In the genomic region with DNA sequence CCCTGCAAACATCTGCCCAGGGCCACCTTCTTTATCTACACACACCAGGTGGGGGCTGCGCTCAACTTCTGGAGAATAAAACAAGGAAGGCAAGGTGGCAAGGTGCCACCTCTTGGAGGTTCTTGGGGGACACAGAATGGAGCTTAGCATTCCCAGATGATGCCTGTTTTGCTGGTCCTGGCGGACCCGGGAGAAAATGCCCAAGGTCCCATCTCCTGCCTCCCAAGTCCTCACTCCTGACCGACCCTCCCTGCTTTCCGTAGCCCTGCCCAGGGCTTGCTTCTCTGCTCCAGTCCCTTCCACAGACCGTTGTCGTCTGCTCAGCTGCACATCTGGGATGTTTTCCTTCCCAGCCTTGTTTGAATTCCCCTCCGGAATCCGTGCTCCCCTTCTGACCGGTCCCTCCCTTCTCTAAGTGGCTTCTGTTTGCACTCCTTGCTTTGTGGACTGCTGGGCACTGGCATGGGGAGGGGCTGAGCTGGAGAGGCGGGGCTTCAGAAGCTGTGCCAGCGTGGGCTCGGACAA, we compare ENCODE assay signal across 7 cellular contexts. TPM values are rescaled to one million over a fixed set of nuclear protein-coding genes. Genes with fewer than 3 reads are reported as not detected.
DNase-seq lines count a peak whose midpoint lies in the region; ATAC-seq and TF ChIP-seq lines count a peak whose summit lies in the region.

No MANE protein-coding gene starts in this region.

- intact Hi-C loops in activated CD8-positive, alpha-beta T cell treated with anti-CD3 and anti-CD28 coated beads for 36 hours (cut with micrococcal nuclease): no loop called here

- H3K9me3 Mint-ChIP-seq in activated CD8-positive, alpha-beta T cell treated with anti-CD3 and anti-CD28 coated beads for 36 hours: no peaks in the 10 kb centered on the region
- H3K9me3 Mint-ChIP-seq in stimulated activated naive B cell treated with anti-CD40 and anti-IgM and Interleukin-4, amounts not matched to agents 10 μg/mL and 1 μg/mL and 100 μg/mL, for 72 hours: peaks cover 0 to 5% of the 10 kb centered on the region in 2 donors

- POLR2A ChIA-PET in activated CD8-positive, alpha-beta T cell treated with anti-CD3 and anti-CD28 coated beads for 36 hours (lab: Charles Lee): interaction anchor here (3.7 kb wide), 1 partner anchor 12 kb away, joined by 25 read pairs; a partner anchor contains a TSS

- CTCF ChIA-PET in activated CD8-positive, alpha-beta T cell treated with anti-CD3 and anti-CD28 coated beads for 36 hours (lab: Charles Lee): interaction anchor here (0.7 to 1.0 kb wide), 4 partner anchors 36 to 77 kb away, joined by 3 to 6 read pairs (median 4); a partner anchor contains a TSS

- no peak for TF ChIP-seq CTCF in activated CD8-positive, alpha-beta T cell treated with anti-CD3 and anti-CD28 coated beads for 36 hours (IDR thresholded peaks at IDR 0.05)

- peak overlapping the region; percentile 69 for H3K4me3 ChIP-seq in iPS-11a (ENCODE audit: low read depth, low read length)

- no peak overlapping the region for H3K27ac Mint-ChIP-seq in activated CD8-positive, alpha-beta T cell treated with anti-CD3 and anti-CD28 coated beads for 36 hours
- H3K27ac Mint-ChIP-seq in stimulated activated naive B cell treated with anti-CD40 and anti-IgM and Interleukin-4, amounts not matched to agents 10 μg/mL and 1 μg/mL and 100 μg/mL, for 72 hours: peak overlapping the region; percentile 48

- ATAC-seq in activated CD8-positive, alpha-beta T cell treated with anti-CD3 and anti-CD28 coated beads for 36 hours: no peak
- peak in 1 of 2 donors; percentile 23 for ATAC-seq in stimulated activated naive B cell treated with anti-CD40 and anti-IgM and Interleukin-4, amounts not matched to agents 10 μg/mL and 1 μg/mL and 100 μg/mL, for 72 hours (replicated peaks)
- ATAC-seq in HG03342 (IDR thresholded peaks at IDR 0.05; ENCODE audit: unreplicated experiment) (no peak), GM21619 (IDR thresholded peaks at IDR 0.05; ENCODE audit: unreplicated experiment) (no peak)

- peaks cover 15% of the 10 kb centered on the region for H3K36me3 Mint-ChIP-seq in activated CD8-positive, alpha-beta T cell treated with anti-CD3 and anti-CD28 coated beads for 36 hours (ENCODE audit: low read depth)
- peaks cover 14 to 41% of the 10 kb centered on the region in 2 donors for H3K36me3 Mint-ChIP-seq in stimulated activated naive B cell treated with anti-CD40 and anti-IgM and Interleukin-4, amounts not matched to agents 10 μg/mL and 1 μg/mL and 100 μg/mL, for 72 hours

- peak; percentile 63 for DNase-seq in HuH-7.5 (ENCODE audit: low spot score)
- DNase-seq in activated CD8-positive, alpha-beta T cell treated with anti-CD3 and anti-CD28 coated beads for 36 hours: no peak
- no peak for DNase-seq in stimulated activated naive B cell treated with anti-CD40 and anti-IgM and Interleukin-4, amounts not matched to agents 10 μg/mL and 1 μg/mL and 100 μg/mL, for 72 hours
- DNase-seq in activated CD4-positive, alpha-beta T cell treated with anti-CD3 and anti-CD28 coated beads, Interleukin-2, amount 50 U/mL, for 4 hours: no peak

- no peaks in the 10 kb centered on the region for H3K27me3 Mint-ChIP-seq in activated CD8-positive, alpha-beta T cell treated with anti-CD3 and anti-CD28 coated beads for 36 hours
- no peaks in the 10 kb centered on the region for H3K27me3 Mint-ChIP-seq in stimulated activated naive B cell treated with anti-CD40 and anti-IgM and Interleukin-4, amounts not matched to agents 10 μg/mL and 1 μg/mL and 100 μg/mL, for 72 hours

- peaks cover 44% of the 10 kb centered on the region for H3K4me1 Mint-ChIP-seq in activated CD8-positive, alpha-beta T cell treated with anti-CD3 and anti-CD28 coated beads for 36 hours (ENCODE audit: low read depth)
- H3K4me1 Mint-ChIP-seq in stimulated activated naive B cell treated with anti-CD40 and anti-IgM and Interleukin-4, amounts not matched to agents 10 μg/mL and 1 μg/mL and 100 μg/mL, for 72 hours: peaks cover 45 to 70% of the 10 kb centered on the region in 2 donors

- H3K4me3 Mint-ChIP-seq in activated CD8-positive, alpha-beta T cell treated with anti-CD3 and anti-CD28 coated beads for 36 hours: peak overlapping the region; percentile 74
- H3K4me3 Mint-ChIP-seq in stimulated activated naive B cell treated with anti-CD40 and anti-IgM and Interleukin-4, amounts not matched to agents 10 μg/mL and 1 μg/mL and 100 μg/mL, for 72 hours: peak overlapping the region; percentile 90 to 92

RNA-seq across cellular contexts. Expression of a gene that starts 13.1 kb away (rescaled TPM):
- 10 to 100 TPM; 36.6 to 38.0 TPM for total RNA-seq in activated CD8-positive, alpha-beta T cell treated with anti-CD3 and anti-CD28 coated beads for 36 hours

RNA-seq across cellular contexts. Expression of a gene that starts 54.2 kb away (rescaled TPM):
- 10 to 100 TPM; 33.8 to 34.3 TPM for total RNA-seq in activated CD8-positive, alpha-beta T cell treated with anti-CD3 and anti-CD28 coated beads for 36 hours
